ENCODE assay signal across 19 cellular contexts in genomic region chr2:43097650-43098049, GRCh38.
A peak's percentile ranks its signal among the peaks of the same experiment; 100 is the strongest.
DNase-seq lines count a peak whose midpoint lies in the region; ATAC-seq and TF ChIP-seq lines count a peak whose summit lies in the region.
"Had no signal": no experiment of that assay in that cellular context is flagged by ENCODE, and none has a peak within 500 bp of the region (broad histone marks: within the 10 kb centered on the region; RNA-seq: fewer than 3 reads in every experiment).

No MANE protein-coding gene starts in this region.

- no peaks in the 10 kb centered on the region for H4K20me1 ChIP-seq in BLaER1 treated with 17β-estradiol and CSF1 and Interleukin-3, amounts not matched to agents 10 nM and 100 nM

- H3K4me2 ChIP-seq in BLaER1 treated with 17β-estradiol and CSF1 and Interleukin-3, amounts not matched to agents 10 nM and 100 nM: peak overlapping the region; percentile 30 to 83 (median 63)
- no peak overlapping the region for H3K4me2 ChIP-seq in neuronal stem cell (ENCODE audit: insufficient read depth, low read length, poor library complexity, severe bottlenecking)
- H3K4me2 ChIP-seq: GM23338 had no signal

- H3K79me1 ChIP-seq in neuronal stem cell (ENCODE audit: low read depth, low read length): no peaks in the 10 kb centered on the region

- peak overlapping the region; percentile 64 for H2AFZ ChIP-seq in neuronal stem cell (ENCODE audit: low read length)
- H2AFZ ChIP-seq: GM23338 had no signal

- H2BK5ac ChIP-seq in neuronal stem cell (ENCODE audit: low read length): no peak overlapping the region

- TF ChIP-seq CTCF in endodermal cell (conservative IDR thresholded peaks at IDR 0.05) (no peak), GM20000 (IDR thresholded peaks at IDR 0.05; ENCODE audit: extremely low read depth, missing control alignments) (no peak)

- no peak overlapping the region for H3K23ac ChIP-seq in neuronal stem cell (ENCODE audit: low read depth, low read length, poor library complexity)

- DNase-seq in NOMO-1 treated with dmso at 0.1 percent for 144 hours (lab: John Stamatoyannopoulos, UW; ENCODE audit: unreplicated experiment) (peak; percentile 43), endodermal cell (peak; percentile 27), neuronal stem cell (ENCODE audit: low spot score) (no peak), GM20000 (ENCODE audit: low spot score) (no peak)
- DNase-seq in NK-92 treated with Interleukin-12 subunit alpha and Interleukin-12 subunit beta, amount 100 ng/mL, for 24 hours (lab: John Stamatoyannopoulos, UW): no peak
- DNase-seq: ACHN; activated CD4-positive, alpha-beta T cell treated with anti-CD3 and anti-CD28 coated beads for 1 hour; activated gamma-delta T cell treated with Interleukin-2 at 50 U/mL for 16 hours; dermis blood vessel endothelial cell; heart right ventricle; NCI-H1436 treated with DMSO at 0.1 percent for 48 hours; NCI-H345; stimulated activated naive CD8-positive, alpha-beta T cell treated with anti-CD3 and anti-CD28 coated beads, Interleukin-15, amount 100 ng/mL, for 72 hours; T-helper 9 cell had no signal

- H3K27me3 ChIP-seq in BLaER1 treated with 17β-estradiol and CSF1 and Interleukin-3, amounts not matched to agents 10 nM and 100 nM: no peaks in the 10 kb centered on the region; a peak in 1 of 22 replicates
- H3K27me3 ChIP-seq in endodermal cell (ENCODE audit: control insufficient read depth, insufficient read depth, low read length, poor library complexity, severe bottlenecking): peaks cover 10% of the 10 kb centered on the region
- H3K27me3 ChIP-seq in neuronal stem cell (ENCODE audit: control insufficient read depth in 3 of 3, insufficient read depth in 3 of 3, low read depth in 1 of 3, low read length in 3 of 3): no peaks in the 10 kb centered on the region
- H3K27me3 ChIP-seq: heart right ventricle, vagina had no signal

- no peak overlapping the region for H3K4ac ChIP-seq in neuronal stem cell (ENCODE audit: low read length)

- no peak overlapping the region for H3K4me3 ChIP-seq in BLaER1 treated with 17β-estradiol and CSF1 and Interleukin-3, amounts not matched to agents 10 nM and 100 nM
- H3K4me3 ChIP-seq in endodermal cell (ENCODE audit: low read length): no peak overlapping the region
- no peak overlapping the region for H3K4me3 ChIP-seq in neuronal stem cell (ENCODE audit: low read length in 2 of 2)
- H3K4me3 ChIP-seq: GM23338, heart right ventricle, vagina had no signal

- no peak overlapping the region for H4K8ac ChIP-seq in neuronal stem cell (ENCODE audit: low read depth, low read length)

- H2BK12ac ChIP-seq in neuronal stem cell (ENCODE audit: low read length): no peak overlapping the region

- H3K14ac ChIP-seq in neuronal stem cell (ENCODE audit: low read length): no peak overlapping the region

- H2BK15ac ChIP-seq in neuronal stem cell (ENCODE audit: low read length): peak overlapping the region; percentile 78

- no peaks in the 10 kb centered on the region; a peak in 3 of 22 replicates for H3K36me3 ChIP-seq in BLaER1 treated with 17β-estradiol and CSF1 and Interleukin-3, amounts not matched to agents 10 nM and 100 nM
- H3K36me3 ChIP-seq in endodermal cell (ENCODE audit: control insufficient read depth, insufficient read depth, low read length) (no peaks in the 10 kb centered on the region), neuronal stem cell (replicated peaks in 1 of 2; ENCODE audit: control insufficient read depth in 2 of 2, insufficient read depth in 2 of 2, low read length in 2 of 2) (no peaks in the 10 kb centered on the region)
- H3K36me3 ChIP-seq: heart right ventricle, vagina had no signal

- H3K9me3 ChIP-seq in BLaER1 treated with 17β-estradiol and CSF1 and Interleukin-3, amounts not matched to agents 10 nM and 100 nM (replicated peaks in 1 of 11): peaks cover 0 to 12% (median 4%) of the 10 kb centered on the region in 11 experiments; a peak in 8 of 22 replicates
- H3K9me3 ChIP-seq in endodermal cell (ENCODE audit: control insufficient read depth, low read length) (peaks cover 8% of the 10 kb centered on the region), neuronal stem cell (replicated peaks in 1 of 2; ENCODE audit: control insufficient read depth in 2 of 2, insufficient read depth in 1 of 2, low read depth in 1 of 2, low read length in 2 of 2) (peaks cover 3 to 10% of the 10 kb centered on the region in 2 donors)
- H3K9me3 ChIP-seq: vagina had no signal

- peaks cover 24% of the 10 kb centered on the region for H3K27me3 Mint-ChIP-seq in endodermal cell (ENCODE audit: insufficient read depth)
- H3K27me3 Mint-ChIP-seq: stimulated activated naive CD8-positive, alpha-beta T cell treated with anti-CD3 and anti-CD28 coated beads, Interleukin-15, amount 100 ng/mL, for 72 hours had no signal

- no peak overlapping the region for H3K27ac Mint-ChIP-seq in endodermal cell
- H3K27ac Mint-ChIP-seq: GM23338 had no signal

- peak overlapping the region in 8 of 11 experiments; percentile 12 to 76 (median 54); a peak in 15 of 22 replicates for H3K27ac ChIP-seq in BLaER1 treated with 17β-estradiol and CSF1 and Interleukin-3, amounts not matched to agents 10 nM and 100 nM
- H3K27ac ChIP-seq in endodermal cell (ENCODE audit: low read depth, low read length): no peak overlapping the region
- H3K27ac ChIP-seq in neuronal stem cell (replicated peaks; ENCODE audit: low read length): no peak overlapping the region
- H3K27ac ChIP-seq: vagina had no signal

- peaks cover under 1% of the 10 kb centered on the region for H3K4me1 Mint-ChIP-seq in endodermal cell

- H3K9me3 Mint-ChIP-seq in endodermal cell: no peaks in the 10 kb centered on the region

- peaks cover 29 to 60% (median 46%) of the 10 kb centered on the region in 10 experiments for H3K4me1 ChIP-seq in BLaER1 treated with 17β-estradiol and CSF1 and Interleukin-3, amounts not matched to agents 10 nM and 100 nM
- peaks cover 4% of the 10 kb centered on the region for H3K4me1 ChIP-seq in endodermal cell (ENCODE audit: control insufficient read depth, insufficient read depth, low read length)
- peaks cover 14 to 26% of the 10 kb centered on the region in 2 donors for H3K4me1 ChIP-seq in neuronal stem cell (ENCODE audit: control insufficient read depth in 2 of 2, insufficient read depth in 1 of 2, low read depth in 1 of 2, low read length in 2 of 2)

- H3K9ac ChIP-seq in BLaER1 treated with 17β-estradiol and CSF1 and Interleukin-3, amounts not matched to agents 10 nM and 100 nM: peak overlapping the region in 5 of 11 experiments; percentile 27 to 55 (median 42); a peak in 8 of 22 replicates
- H3K9ac ChIP-seq in endodermal cell (ENCODE audit: extremely low read depth, low read length, poor library complexity, severe bottlenecking) (no peak overlapping the region), neuronal stem cell (ENCODE audit: low read depth, low read length, poor library complexity) (no peak overlapping the region)

- peak overlapping the region; percentile 44 for H2AK5ac ChIP-seq in neuronal stem cell (ENCODE audit: low read depth, low read length)

- no peaks in the 10 kb centered on the region for H3K36me3 Mint-ChIP-seq in endodermal cell (ENCODE audit: low read depth)

- 75 to 100% methylated on average over 3 to 5 of the region's 5 CpGs for WGBS in endodermal cell (ENCODE audit: insufficient coverage in 1 of 2, insufficient read length in 1 of 2), 2 experiments
- WGBS in neuronal stem cell (ENCODE audit: extremely low coverage in 2 of 2, insufficient read length in 2 of 2, insufficient replicate concordance in 1 of 2), 2 donors: no CpG with 5 or more reads among the region's 5 CpGs

- no peak overlapping the region for H2BK120ac ChIP-seq in neuronal stem cell (ENCODE audit: low read depth, low read length)

- peak overlapping the region; percentile 20 for H3K18ac ChIP-seq in neuronal stem cell (ENCODE audit: low read length)

- no peak overlapping the region for H4K91ac ChIP-seq in neuronal stem cell (ENCODE audit: low read depth, low read length, poor library complexity)

- no peak overlapping the region for H3K4me3 Mint-ChIP-seq in endodermal cell
- H3K4me3 Mint-ChIP-seq: GM23338; stimulated activated naive CD8-positive, alpha-beta T cell treated with anti-CD3 and anti-CD28 coated beads, Interleukin-15, amount 100 ng/mL, for 72 hours had no signal

- ATAC-seq in GM18517 (IDR thresholded peaks at IDR 0.05; ENCODE audit: unreplicated experiment) (no peak), GM19035 (IDR thresholded peaks at IDR 0.05; ENCODE audit: unreplicated experiment) (no peak)
- ATAC-seq: GM23338; stimulated activated naive CD8-positive, alpha-beta T cell treated with anti-CD3 and anti-CD28 coated beads, Interleukin-15, amount 100 ng/mL, for 72 hours had no signal

Comparison
In these comparisons a context has a peak if more than half of its experiments do, and no peak if none do; other contexts are left out.
1. H3K27ac ChIP-seq: peak in BLaER1 treated with 17β-estradiol and CSF1 and Interleukin-3, amounts not matched to agents 10 nM and 100 nM (8 of 11); none in endodermal cell (single experiment) and neuronal stem cell (single experiment).
2. DNase-seq: peak in NOMO-1 treated with dmso at 0.1 percent for 144 hours (single experiment) and endodermal cell (single experiment); none in neuronal stem cell (single experiment), GM20000 (single experiment) and NK-92 treated with Interleukin-12 subunit alpha and Interleukin-12 subunit beta, amount 100 ng/mL, for 24 hours (single experiment).